ENCODE assay signal across 1 cellular context in genomic region chr13:66483712-66484111, GRCh38.
TF ChIP-seq lines count a peak whose summit lies in the region.

No MANE protein-coding gene starts in this region.

TF ChIP-seq in HepG2, 621 proteins besides CTCF, POLR2A, EP300 and RAD21 (continued from another document):
- no peak for TF ChIP-seq ZNF761 (CRISPR knock-in tag; conservative IDR thresholded peaks at IDR 0.05)
- no peak for TF ChIP-seq ZNF83 (CRISPR knock-in tag; IDR thresholded peaks at IDR 0.05; ENCODE audit: borderline replicate concordance)
- no peak for TF ChIP-seq ISX (CRISPR knock-in tag; conservative IDR thresholded peaks at IDR 0.05)
- no peak for TF ChIP-seq ZNF589 (CRISPR knock-in tag; conservative IDR thresholded peaks at IDR 0.05)
